1 cellular context compared by ENCODE assay signal in the genomic region with DNA sequence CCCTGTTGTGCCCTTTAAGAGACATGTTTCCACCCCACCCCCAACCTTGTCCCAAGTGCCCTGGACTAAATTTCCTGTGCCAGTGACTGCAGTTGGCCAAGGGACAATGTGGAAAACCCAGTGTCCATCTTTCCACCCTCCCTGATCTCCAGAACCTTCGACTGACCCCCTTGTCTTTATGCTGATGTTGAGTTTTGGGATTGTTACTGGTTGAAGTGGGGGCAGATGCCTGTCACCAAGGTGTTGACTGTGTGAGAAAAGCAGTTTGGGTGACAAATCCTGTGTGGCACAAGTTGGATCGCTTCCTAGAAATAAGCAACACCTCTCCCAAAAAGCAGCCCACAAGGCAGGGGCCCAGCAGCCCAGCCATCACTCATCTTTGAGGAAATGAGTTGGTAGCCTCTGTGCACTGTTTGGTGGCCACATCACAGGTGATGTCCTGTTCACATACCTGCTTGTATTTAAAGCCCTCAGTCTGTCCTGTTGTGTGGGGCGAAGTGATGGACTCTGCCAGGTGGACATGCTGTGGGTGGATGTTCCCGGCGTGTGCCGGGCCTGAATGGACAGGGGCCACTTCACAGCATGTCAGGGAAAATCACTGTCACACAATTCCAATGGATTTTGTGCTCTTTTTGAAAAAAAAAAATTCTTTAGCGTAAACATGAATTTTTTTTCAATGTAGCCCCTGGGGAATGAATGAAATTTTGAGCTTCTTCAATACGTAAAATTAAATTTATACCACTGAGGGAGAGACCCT.
TF ChIP-seq lines count a peak whose summit lies in the region.

No MANE protein-coding gene starts in this region.

TF ChIP-seq in GM23338, 12 proteins besides CTCF, POLR2A, EP300 and RAD21:
- TF ChIP-seq, protein P1, sequence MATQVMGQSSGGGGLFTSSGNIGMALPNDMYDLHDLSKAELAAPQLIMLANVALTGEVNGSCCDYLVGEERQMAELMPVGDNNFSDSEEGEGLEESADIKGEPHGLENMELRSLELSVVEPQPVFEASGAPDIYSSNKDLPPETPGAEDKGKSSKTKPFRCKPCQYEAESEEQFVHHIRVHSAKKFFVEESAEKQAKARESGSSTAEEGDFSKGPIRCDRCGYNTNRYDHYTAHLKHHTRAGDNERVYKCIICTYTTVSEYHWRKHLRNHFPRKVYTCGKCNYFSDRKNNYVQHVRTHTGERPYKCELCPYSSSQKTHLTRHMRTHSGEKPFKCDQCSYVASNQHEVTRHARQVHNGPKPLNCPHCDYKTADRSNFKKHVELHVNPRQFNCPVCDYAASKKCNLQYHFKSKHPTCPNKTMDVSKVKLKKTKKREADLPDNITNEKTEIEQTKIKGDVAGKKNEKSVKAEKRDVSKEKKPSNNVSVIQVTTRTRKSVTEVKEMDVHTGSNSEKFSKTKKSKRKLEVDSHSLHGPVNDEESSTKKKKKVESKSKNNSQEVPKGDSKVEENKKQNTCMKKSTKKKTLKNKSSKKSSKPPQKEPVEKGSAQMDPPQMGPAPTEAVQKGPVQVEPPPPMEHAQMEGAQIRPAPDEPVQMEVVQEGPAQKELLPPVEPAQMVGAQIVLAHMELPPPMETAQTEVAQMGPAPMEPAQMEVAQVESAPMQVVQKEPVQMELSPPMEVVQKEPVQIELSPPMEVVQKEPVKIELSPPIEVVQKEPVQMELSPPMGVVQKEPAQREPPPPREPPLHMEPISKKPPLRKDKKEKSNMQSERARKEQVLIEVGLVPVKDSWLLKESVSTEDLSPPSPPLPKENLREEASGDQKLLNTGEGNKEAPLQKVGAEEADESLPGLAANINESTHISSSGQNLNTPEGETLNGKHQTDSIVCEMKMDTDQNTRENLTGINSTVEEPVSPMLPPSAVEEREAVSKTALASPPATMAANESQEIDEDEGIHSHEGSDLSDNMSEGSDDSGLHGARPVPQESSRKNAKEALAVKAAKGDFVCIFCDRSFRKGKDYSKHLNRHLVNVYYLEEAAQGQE (IDR thresholded peaks at IDR 0.05; ENCODE audit: unreplicated experiment) = no peak
- TF ChIP-seq NANOG (IDR thresholded peaks at IDR 0.05; ENCODE audit: borderline replicate concordance) = no peak
- TF ChIP-seq JUNB (IDR thresholded peaks at IDR 0.05; ENCODE audit: unreplicated experiment) = no peak
- no peak for TF ChIP-seq EZH2 (IDR thresholded peaks at IDR 0.05; ENCODE audit: low read depth, unreplicated experiment)
- no peak for TF ChIP-seq EZH2phosphoT487 (IDR thresholded peaks at IDR 0.05; ENCODE audit: unreplicated experiment)
- no peak for TF ChIP-seq STAT1 (IDR thresholded peaks at IDR 0.05; ENCODE audit: unreplicated experiment)
- TF ChIP-seq ZNF114 (CRISPR knock-in tag; IDR thresholded peaks at IDR 0.05) = no peak
- TF ChIP-seq POLR2AphosphoS5 (IDR thresholded peaks at IDR 0.05; ENCODE audit: low read depth) = no peak
- TF ChIP-seq, protein P2, sequence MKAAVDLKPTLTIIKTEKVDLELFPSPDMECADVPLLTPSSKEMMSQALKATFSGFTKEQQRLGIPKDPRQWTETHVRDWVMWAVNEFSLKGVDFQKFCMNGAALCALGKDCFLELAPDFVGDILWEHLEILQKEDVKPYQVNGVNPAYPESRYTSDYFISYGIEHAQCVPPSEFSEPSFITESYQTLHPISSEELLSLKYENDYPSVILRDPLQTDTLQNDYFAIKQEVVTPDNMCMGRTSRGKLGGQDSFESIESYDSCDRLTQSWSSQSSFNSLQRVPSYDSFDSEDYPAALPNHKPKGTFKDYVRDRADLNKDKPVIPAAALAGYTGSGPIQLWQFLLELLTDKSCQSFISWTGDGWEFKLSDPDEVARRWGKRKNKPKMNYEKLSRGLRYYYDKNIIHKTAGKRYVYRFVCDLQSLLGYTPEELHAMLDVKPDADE (IDR thresholded peaks at IDR 0.05) = no peak
- TF ChIP-seq, protein P3, sequence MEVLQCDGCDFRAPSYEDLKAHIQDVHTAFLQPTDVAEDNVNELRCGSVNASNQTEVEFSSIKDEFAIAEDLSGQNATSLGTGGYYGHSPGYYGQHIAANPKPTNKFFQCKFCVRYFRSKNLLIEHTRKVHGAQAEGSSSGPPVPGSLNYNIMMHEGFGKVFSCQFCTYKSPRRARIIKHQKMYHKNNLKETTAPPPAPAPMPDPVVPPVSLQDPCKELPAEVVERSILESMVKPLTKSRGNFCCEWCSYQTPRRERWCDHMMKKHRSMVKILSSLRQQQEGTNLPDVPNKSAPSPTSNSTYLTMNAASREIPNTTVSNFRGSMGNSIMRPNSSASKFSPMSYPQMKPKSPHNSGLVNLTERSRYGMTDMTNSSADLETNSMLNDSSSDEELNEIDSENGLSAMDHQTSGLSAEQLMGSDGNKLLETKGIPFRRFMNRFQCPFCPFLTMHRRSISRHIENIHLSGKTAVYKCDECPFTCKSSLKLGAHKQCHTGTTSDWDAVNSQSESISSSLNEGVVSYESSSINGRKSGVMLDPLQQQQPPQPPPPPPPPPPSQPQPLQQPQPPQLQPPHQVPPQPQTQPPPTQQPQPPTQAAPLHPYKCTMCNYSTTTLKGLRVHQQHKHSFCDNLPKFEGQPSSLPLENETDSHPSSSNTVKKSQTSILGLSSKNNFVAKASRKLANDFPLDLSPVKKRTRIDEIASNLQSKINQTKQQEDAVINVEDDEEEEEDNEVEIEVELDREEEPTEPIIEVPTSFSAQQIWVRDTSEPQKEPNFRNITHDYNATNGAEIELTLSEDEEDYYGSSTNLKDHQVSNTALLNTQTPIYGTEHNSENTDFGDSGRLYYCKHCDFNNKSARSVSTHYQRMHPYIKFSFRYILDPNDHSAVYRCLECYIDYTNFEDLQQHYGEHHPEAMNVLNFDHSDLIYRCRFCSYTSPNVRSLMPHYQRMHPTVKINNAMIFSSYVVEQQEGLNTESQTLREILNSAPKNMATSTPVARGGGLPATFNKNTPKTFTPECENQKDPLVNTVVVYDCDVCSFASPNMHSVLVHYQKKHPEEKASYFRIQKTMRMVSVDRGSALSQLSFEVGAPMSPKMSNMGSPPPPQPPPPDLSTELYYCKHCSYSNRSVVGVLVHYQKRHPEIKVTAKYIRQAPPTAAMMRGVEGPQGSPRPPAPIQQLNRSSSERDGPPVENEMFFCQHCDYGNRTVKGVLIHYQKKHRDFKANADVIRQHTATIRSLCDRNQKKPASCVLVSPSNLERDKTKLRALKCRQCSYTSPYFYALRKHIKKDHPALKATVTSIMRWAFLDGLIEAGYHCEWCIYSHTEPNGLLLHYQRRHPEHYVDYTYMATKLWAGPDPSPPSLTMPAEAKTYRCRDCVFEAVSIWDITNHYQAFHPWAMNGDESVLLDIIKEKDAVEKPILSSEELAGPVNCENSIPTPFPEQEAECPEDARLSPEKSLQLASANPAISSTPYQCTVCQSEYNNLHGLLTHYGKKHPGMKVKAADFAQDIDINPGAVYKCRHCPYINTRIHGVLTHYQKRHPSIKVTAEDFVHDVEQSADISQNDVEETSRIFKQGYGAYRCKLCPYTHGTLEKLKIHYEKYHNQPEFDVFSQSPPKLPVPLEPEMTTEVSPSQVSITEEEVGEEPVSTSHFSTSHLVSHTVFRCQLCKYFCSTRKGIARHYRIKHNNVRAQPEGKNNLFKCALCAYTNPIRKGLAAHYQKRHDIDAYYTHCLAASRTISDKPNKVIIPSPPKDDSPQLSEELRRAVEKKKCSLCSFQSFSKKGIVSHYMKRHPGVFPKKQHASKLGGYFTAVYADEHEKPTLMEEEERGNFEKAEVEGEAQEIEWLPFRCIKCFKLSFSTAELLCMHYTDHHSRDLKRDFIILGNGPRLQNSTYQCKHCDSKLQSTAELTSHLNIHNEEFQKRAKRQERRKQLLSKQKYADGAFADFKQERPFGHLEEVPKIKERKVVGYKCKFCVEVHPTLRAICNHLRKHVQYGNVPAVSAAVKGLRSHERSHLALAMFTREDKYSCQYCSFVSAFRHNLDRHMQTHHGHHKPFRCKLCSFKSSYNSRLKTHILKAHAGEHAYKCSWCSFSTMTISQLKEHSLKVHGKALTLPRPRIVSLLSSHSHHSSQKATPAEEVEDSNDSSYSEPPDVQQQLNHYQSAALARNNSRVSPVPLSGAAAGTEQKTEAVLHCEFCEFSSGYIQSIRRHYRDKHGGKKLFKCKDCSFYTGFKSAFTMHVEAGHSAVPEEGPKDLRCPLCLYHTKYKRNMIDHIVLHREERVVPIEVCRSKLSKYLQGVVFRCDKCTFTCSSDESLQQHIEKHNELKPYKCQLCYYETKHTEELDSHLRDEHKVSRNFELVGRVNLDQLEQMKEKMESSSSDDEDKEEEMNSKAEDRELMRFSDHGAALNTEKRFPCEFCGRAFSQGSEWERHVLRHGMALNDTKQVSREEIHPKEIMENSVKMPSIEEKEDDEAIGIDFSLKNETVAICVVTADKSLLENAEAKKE (CRISPR knock-in tag; IDR thresholded peaks at IDR 0.05) = no peak
- no peak for TF ChIP-seq CREB1 (CRISPR knock-in tag; IDR thresholded peaks at IDR 0.05; ENCODE audit: low read depth)
- TF ChIP-seq ZNF331 (CRISPR knock-in tag; IDR thresholded peaks at IDR 0.05; ENCODE audit: low read depth) = no peak
